Comparison of ENCODE assay signal across 1 cellular context in genomic region chr15:92656089-92656488, GRCh38.
TF ChIP-seq lines count a peak whose summit lies in the region.

No MANE protein-coding gene starts in this region.

TF ChIP-seq in HepG2, 621 proteins besides CTCF, POLR2A, EP300 and RAD21 (continued from another document):
- TF ChIP-seq FOXP1 (IDR thresholded peaks at IDR 0.05) (no peak), FOXP1 (CRISPR knock-in tag; IDR thresholded peaks at IDR 0.05) (no peak), SNRNP70 (IDR thresholded peaks at IDR 0.05; ENCODE audit: low read depth, low read length) (no peak), ZNF530 (CRISPR knock-in tag; IDR thresholded peaks at IDR 0.05; ENCODE audit: low read depth) (no peak), POGK (CRISPR knock-in tag; conservative IDR thresholded peaks at IDR 0.05) (no peak), RNF219 (CRISPR knock-in tag; IDR thresholded peaks at IDR 0.05) (no peak), ZNF7 (CRISPR knock-in tag; IDR thresholded peaks at IDR 0.05) (no peak), KLF11 (CRISPR knock-in tag; IDR thresholded peaks at IDR 0.05) (no peak), TERF1 (CRISPR knock-in tag; IDR thresholded peaks at IDR 0.05) (no peak), ZNF337 (CRISPR knock-in tag; IDR thresholded peaks at IDR 0.05; ENCODE audit: borderline replicate concordance, low read depth) (no peak), ZNF644 (CRISPR knock-in tag; IDR thresholded peaks at IDR 0.05; ENCODE audit: low read depth) (no peak), ZNF562 (CRISPR knock-in tag; IDR thresholded peaks at IDR 0.05; ENCODE audit: borderline replicate concordance) (no peak), ZNF3 (CRISPR knock-in tag; IDR thresholded peaks at IDR 0.05) (no peak), ZNF468 (CRISPR knock-in tag; IDR thresholded peaks at IDR 0.05) (no peak), HOXA9 (CRISPR knock-in tag; IDR thresholded peaks at IDR 0.05; ENCODE audit: borderline replicate concordance) (no peak)
TF ChIP-seq in HepG2: peak in this region for 0.
